34 cellular contexts compared by ENCODE assay signal in genomic region chr2:154898269-154898668, GRCh38.
DNase-seq lines count a peak whose midpoint lies in the region; ATAC-seq, FAIRE-seq and TF ChIP-seq lines count a peak whose summit lies in the region.
"Had no signal": no experiment of that assay in that cellular context is flagged by ENCODE, and none has a peak within 500 bp of the region (broad histone marks: within the 10 kb centered on the region; RNA-seq: fewer than 3 reads in every experiment).

No MANE protein-coding gene starts in this region.

- H3K79me2 ChIP-seq in HepG2 (ENCODE audit: insufficient read depth, low read length), result no peaks in the 10 kb centered on the region
- H3K79me2 ChIP-seq in K562 (ENCODE audit: control insufficient read depth, insufficient read depth, low read length), result no peaks in the 10 kb centered on the region

- FAIRE-seq in HepG2 (lab: Jason Lieb, UNC) (no peak), A549 (lab: Jason Lieb, UNC) (no peak), K562 (lab: Jason Lieb, UNC) (no peak)
- FAIRE-seq: A204.1, D721Med had no signal

- no peak overlapping the region for H3K4ac ChIP-seq in IMR-90 (ENCODE audit: low read depth, low read length)

- BruUV-seq in HepG2 (replicated peaks; lab: Mats Ljungman, UMichigan), result no TSS peak
- no TSS peak for BruUV-seq in IMR-90 (replicated peaks; lab: Mats Ljungman, UMichigan)
- no TSS peak for BruUV-seq in K562 (replicated peaks; lab: Mats Ljungman, UMichigan)

- H3K56ac ChIP-seq in IMR-90 (ENCODE audit: extremely low read depth, insufficient read depth, low read length), result no peak overlapping the region

- H4K8ac ChIP-seq in IMR-90 (ENCODE audit: low read depth in 2 of 2, low read length in 2 of 2), result no peak overlapping the region

- no peaks in the 10 kb centered on the region for H3K9me3 ChIP-seq in HepG2 (ENCODE audit: low read length)
- no peaks in the 10 kb centered on the region for H3K9me3 ChIP-seq in right lobe of liver
- no peaks in the 10 kb centered on the region for H3K9me3 ChIP-seq in A549
- peaks cover 3% of the 10 kb centered on the region for H3K9me3 ChIP-seq in IMR-90 (ENCODE audit: control insufficient read depth, insufficient read depth, low read length)
- H3K9me3 ChIP-seq in K562 (replicated peaks; ENCODE audit: control insufficient read depth, insufficient read depth, low read depth, low read length), result 0 out of 2 replicates have a peak, but pooled peaks cover 2% of the 10 kb centered on the region
- H3K9me3 ChIP-seq: BE2C; BLaER1; BLaER1 treated with 17β-estradiol and CSF1 and Interleukin-3, amounts not matched to agents 10 nM and 100 nM; Caco-2 had no signal

- dilution Hi-C loops in IMR-90 (cut with HindIII; ENCODE audit: low sequenced_read_pairs, unreplicated experiment), result no loop called here

- DNase-seq in HepG2 (ENCODE audit: low spot score) (no peak), right lobe of liver (no peak), A549 (ENCODE audit: low read depth in 1 of 2, low spot score in 1 of 2) (no peak), IMR-90 (no peak), K562 (ENCODE audit: extremely low read depth in 1 of 4, low spot score in 3 of 4) (no peak), NCI-H524 treated with DMSO at 0.1 percent for 48 hours (lab: John Stamatoyannopoulos, UW) (no peak)
- DNase-seq in stimulated activated CD4-positive, alpha-beta T cell treated with anti-CD3 and anti-CD28 coated beads, Interleukin-15, amount 100 ng/mL, for 24 hours, result no peak
- DNase-seq: 8988T; ACHN; AML-193; BE2C; C1 segment of cervical spinal cord; Caco-2; Calu3; CD4-positive, alpha-beta memory T cell; CD4-positive, alpha-beta T cell; CD4-positive, CD25-positive, alpha-beta regulatory T cell; CD8-positive, alpha-beta memory T cell; CD8-positive, alpha-beta T cell; COR-L47; DMS 273 treated with DMSO at 0.1 percent for 48 hours; DMS153; DMS53; DMS79; DMS79 treated with DMSO at 0.1 percent for 48 hours; DND-41; EL had no signal

- H3K4me2 ChIP-seq in HepG2 (ENCODE audit: low read depth, low read length) (no peak overlapping the region), A549 (no peak overlapping the region), IMR-90 (ENCODE audit: low read depth, low read length) (no peak overlapping the region), K562 (ENCODE audit: insufficient read depth, low read length) (no peak overlapping the region)
- H3K4me2 ChIP-seq: BLaER1; BLaER1 treated with 17β-estradiol and CSF1 and Interleukin-3, amounts not matched to agents 10 nM and 100 nM had no signal

- no peak for TF ChIP-seq POLR2A in HepG2 (IDR thresholded peaks at IDR 0.05; ENCODE audit: insufficient read depth in 1 of 2, low read depth in 2 of 2, low read length in 2 of 2)
- no peak for TF ChIP-seq POLR2A in right lobe of liver (IDR thresholded peaks at IDR 0.05)
- no peak for TF ChIP-seq POLR2A in A549 (IDR thresholded peaks at IDR 0.05; ENCODE audit: low read length)
- TF ChIP-seq POLR2A in IMR-90 (IDR thresholded peaks at IDR 0.05; ENCODE audit: low read depth, low read length), result no peak
- no peak for TF ChIP-seq POLR2A in K562 (conservative IDR thresholded peaks at IDR 0.05)

- no peak overlapping the region for H3K18ac ChIP-seq in IMR-90 (ENCODE audit: low read depth, low read length)

- no peaks in the 10 kb centered on the region for H4K20me1 ChIP-seq in HepG2 (ENCODE audit: insufficient read depth, low read length)
- no peaks in the 10 kb centered on the region for H4K20me1 ChIP-seq in IMR-90 (ENCODE audit: insufficient read depth, low read length)
- H4K20me1 ChIP-seq in K562 (replicated peaks; ENCODE audit: control insufficient read depth, insufficient read depth, low read length), result no peaks in the 10 kb centered on the region
- H4K20me1 ChIP-seq: BLaER1; BLaER1 treated with 17β-estradiol and CSF1 and Interleukin-3, amounts not matched to agents 10 nM and 100 nM had no signal

- no peak overlapping the region for H2AK5ac ChIP-seq in IMR-90 (ENCODE audit: low read depth, low read length)

- H2AFZ ChIP-seq in HepG2 (ENCODE audit: low read length), result no peak overlapping the region
- H2AFZ ChIP-seq in IMR-90 (replicated peaks; ENCODE audit: low read length, poor library complexity), result no peak overlapping the region
- no peak overlapping the region for H2AFZ ChIP-seq in K562 (ENCODE audit: low read depth, low read length)

- no peak overlapping the region for H2AK9ac ChIP-seq in IMR-90 (replicated peaks; ENCODE audit: low read depth, low read length, poor library complexity)

- H3K23ac ChIP-seq in IMR-90 (ENCODE audit: low read depth, low read length), result no peak overlapping the region

- H4K5ac ChIP-seq in IMR-90 (ENCODE audit: low read depth, low read length), result no peak overlapping the region

- H3K36me3 ChIP-seq in HepG2 (replicated peaks in 1 of 2; ENCODE audit: control insufficient read depth in 1 of 2, insufficient read depth in 2 of 2, low read length in 2 of 2) (no peaks in the 10 kb centered on the region), right lobe of liver (no peaks in the 10 kb centered on the region), IMR-90 (ENCODE audit: control insufficient read depth, insufficient read depth, low read length) (no peaks in the 10 kb centered on the region), K562 (ENCODE audit: control insufficient read depth, insufficient read depth, low read length) (no peaks in the 10 kb centered on the region)
- H3K36me3 ChIP-seq: BE2C; BLaER1; BLaER1 treated with 17β-estradiol and CSF1 and Interleukin-3, amounts not matched to agents 10 nM and 100 nM had no signal

- no peak overlapping the region for H3K4me3 ChIP-seq in HepG2 (replicated peaks in 1 of 3; ENCODE audit: insufficient read depth in 1 of 3, low read depth in 2 of 3, low read length in 3 of 3)
- no peak overlapping the region for H3K4me3 ChIP-seq in right lobe of liver
- no peak overlapping the region for H3K4me3 ChIP-seq in A549
- H3K4me3 ChIP-seq in IMR-90 (ENCODE audit: insufficient read depth, low read depth, low read length), result no peak overlapping the region
- H3K4me3 ChIP-seq in K562, result no peak overlapping the region
- H3K4me3 ChIP-seq: BLaER1; BLaER1 treated with 17β-estradiol and CSF1 and Interleukin-3, amounts not matched to agents 10 nM and 100 nM had no signal

- H2BK120ac ChIP-seq in IMR-90 (ENCODE audit: low read depth, low read length), result no peak overlapping the region

- H3K4me1 ChIP-seq in HepG2 (ENCODE audit: insufficient read depth, low read length) (no peaks in the 10 kb centered on the region), right lobe of liver (peaks cover 0 to 8% (median 0%) of the 10 kb centered on the region in 4 donors), A549 (no peaks in the 10 kb centered on the region), IMR-90 (ENCODE audit: control insufficient read depth, insufficient read depth, low read length) (no peaks in the 10 kb centered on the region), K562 (replicated peaks in 1 of 2; ENCODE audit: control insufficient read depth in 2 of 2, insufficient read depth in 2 of 2, low read length in 2 of 2) (no peaks in the 10 kb centered on the region)
- H3K4me1 ChIP-seq: BE2C; BLaER1; BLaER1 treated with 17β-estradiol and CSF1 and Interleukin-3, amounts not matched to agents 10 nM and 100 nM; Caco-2 had no signal

- no peak overlapping the region for H3K9ac ChIP-seq in HepG2 (ENCODE audit: insufficient read depth, low read depth, low read length)
- no peak overlapping the region for H3K9ac ChIP-seq in IMR-90 (ENCODE audit: low read depth, low read length)
- H3K9ac ChIP-seq in K562 (ENCODE audit: insufficient read depth in 1 of 2, low read depth in 2 of 2, low read length in 2 of 2), result no peak overlapping the region
- H3K9ac ChIP-seq: BLaER1; BLaER1 treated with 17β-estradiol and CSF1 and Interleukin-3, amounts not matched to agents 10 nM and 100 nM had no signal

- H4K91ac ChIP-seq in IMR-90 (ENCODE audit: insufficient read depth, low read depth, low read length), result no peak overlapping the region

- no peak overlapping the region for H2BK15ac ChIP-seq in IMR-90 (ENCODE audit: low read depth, low read length)

- no peaks in the 10 kb centered on the region for H3K27me3 ChIP-seq in HepG2 (ENCODE audit: control insufficient read depth in 1 of 2, insufficient read depth in 2 of 2, low read length in 2 of 2)
- no peaks in the 10 kb centered on the region for H3K27me3 ChIP-seq in right lobe of liver
- H3K27me3 ChIP-seq in IMR-90 (ENCODE audit: control insufficient read depth, insufficient read depth, low read length), result no peaks in the 10 kb centered on the region
- H3K27me3 ChIP-seq in K562 (ENCODE audit: control insufficient read depth in 2 of 2, insufficient read depth in 2 of 2, low read length in 2 of 2), result no peaks in the 10 kb centered on the region
- H3K27me3 ChIP-seq: BE2C; BLaER1; BLaER1 treated with 17β-estradiol and CSF1 and Interleukin-3, amounts not matched to agents 10 nM and 100 nM had no signal

- no peak overlapping the region for H3K27ac ChIP-seq in HepG2 (ENCODE audit: extremely low read length, insufficient read depth, low read length)
- no peak overlapping the region for H3K27ac ChIP-seq in right lobe of liver
- H3K27ac ChIP-seq in A549, result no peak overlapping the region
- no peak overlapping the region for H3K27ac ChIP-seq in IMR-90 (ENCODE audit: insufficient read depth, low read length)
- H3K27ac ChIP-seq in K562 (ENCODE audit: extremely low read depth, low read depth, low read length), result no peak overlapping the region
- H3K27ac ChIP-seq: 22Rv1; BLaER1; BLaER1 treated with 17β-estradiol and CSF1 and Interleukin-3, amounts not matched to agents 10 nM and 100 nM; C4-2B had no signal

- no peak overlapping the region for H3K14ac ChIP-seq in IMR-90 (replicated peaks; ENCODE audit: low read depth, low read length)

- no peak overlapping the region for H2BK5ac ChIP-seq in IMR-90 (ENCODE audit: low read depth, low read length, poor library complexity, severe bottlenecking)

- CTCF ChIA-PET in HepG2 (lab: Yijun Ruan, JAX; ENCODE audit: low intra/inter-chr PET ratio, low total read pairs), result no interaction called here
- CTCF ChIA-PET in A549 (lab: Yijun Ruan, JAX), result no interaction called here
- CTCF ChIA-PET in IMR-90 (lab: Yijun Ruan, JAX), result no interaction called here
- CTCF ChIA-PET in K562 (lab: Yijun Ruan, JAX; ENCODE audit: low intra/inter-chr PET ratio), result no interaction called here

- ATAC-seq in HepG2, result no peak
- no peak for ATAC-seq in right lobe of liver
- ATAC-seq in A549, result no peak
- no peak for ATAC-seq in IMR-90 (ENCODE audit: low read depth)
- ATAC-seq in K562, result no peak
- ATAC-seq in GM18870 (IDR thresholded peaks at IDR 0.05; ENCODE audit: unreplicated experiment), result no peak
- ATAC-seq: CD8-positive, alpha-beta T cell had no signal

- TF ChIP-seq RAD21 in HepG2 (CRISPR knock-in tag; IDR thresholded peaks at IDR 0.05) (no peak), A549 (conservative IDR thresholded peaks at IDR 0.05 in 1 of 2, IDR thresholded peaks at IDR 0.05 in 1 of 2) (no peak), IMR-90 (IDR thresholded peaks at IDR 0.05; ENCODE audit: low read length) (no peak), K562 (CRISPR knock-in tag; conservative IDR thresholded peaks at IDR 0.05 in 1 of 2, IDR thresholded peaks at IDR 0.05 in 1 of 2) (no peak)

- TF ChIP-seq CTCF in HepG2 (CRISPR knock-in tag; IDR thresholded peaks at IDR 0.05) (no peak), right lobe of liver (IDR thresholded peaks at IDR 0.05) (no peak), A549 (IDR thresholded peaks at IDR 0.05) (no peak), IMR-90 (conservative IDR thresholded peaks at IDR 0.05; ENCODE audit: low read depth, low read length) (no peak), K562 (IDR thresholded peaks at IDR 0.05 in 2 of 3, conservative IDR thresholded peaks at IDR 0.05 in 1 of 3; ENCODE audit: insufficient read depth in 2 of 3, low read depth in 1 of 3, low read length in 3 of 3) (no peak)

- POLR2A ChIA-PET in HepG2 (lab: Yijun Ruan, JAX), result no interaction called here
- POLR2A ChIA-PET in A549 (lab: Yijun Ruan, JAX), result no interaction called here
- POLR2A ChIA-PET in IMR-90 (lab: Charles Lee; ENCODE audit: unreplicated experiment), result no interaction called here
- POLR2A ChIA-PET in K562 (lab: Yijun Ruan, JAX), result no interaction called here

- H3K79me1 ChIP-seq in IMR-90 (ENCODE audit: low read depth in 1 of 2, low read length in 2 of 2), result no peaks in the 10 kb centered on the region

- no peak overlapping the region for H2BK20ac ChIP-seq in IMR-90 (ENCODE audit: low read depth, low read length)

- 1% methylated on average over 1 of the region's 1 CpG for WGBS in HepG2 (ENCODE audit: low lambda C conversion rate)
- WGBS in right lobe of liver (ENCODE audit: insufficient coverage, low coverage, low lambda C conversion rate, missing lambda C conversion rate), result 48% methylated on average over 1 of the region's 1 CpG
- WGBS in A549 (ENCODE audit: missing lambda C conversion rate), result 29% methylated on average over 1 of the region's 1 CpG
- WGBS in IMR-90 (ENCODE audit: extremely low coverage in 2 of 2, insufficient read length in 1 of 2), 2 experiments, result no CpG with 5 or more reads among the region's 1 CpG
- 4% methylated on average over 1 of the region's 1 CpG for WGBS in K562 (ENCODE audit: insufficient coverage, low coverage, missing lambda C conversion rate)

- H3K9me1 ChIP-seq in IMR-90 (ENCODE audit: insufficient read depth, low read length) (no peaks in the 10 kb centered on the region), K562 (ENCODE audit: control insufficient read depth, insufficient read depth, low read length) (no peaks in the 10 kb centered on the region)

- no peak for TF ChIP-seq EP300 in HepG2 (IDR thresholded peaks at IDR 0.05; ENCODE audit: low read depth in 2 of 2, low read length in 2 of 2)
- no peak for TF ChIP-seq EP300 in HepG2 (CRISPR knock-in tag; IDR thresholded peaks at IDR 0.05; ENCODE audit: borderline replicate concordance)
- TF ChIP-seq EP300 in A549 (IDR thresholded peaks at IDR 0.05), result no peak
- no peak for TF ChIP-seq EP300 in K562 (IDR thresholded peaks at IDR 0.05; ENCODE audit: low read length)

- in situ Hi-C loops in HepG2 (cut with HindIII; ENCODE audit: extremely low pct_ligation_motif_present, low pct_unique_long_range_greater_than_20kb) (no loop called here), IMR-90 (cut with MboI; ENCODE audit: low sequenced_read_pairs) (no loop called here), K562 (cut with MboI) (no loop called here)

- intact Hi-C loops in HepG2 (cut with micrococcal nuclease; ENCODE audit: unreplicated experiment), result no loop called here
- intact Hi-C loops in right lobe of liver (cut with DNase I), result no loop called here
- intact Hi-C loops in IMR-90 (cut with micrococcal nuclease), result no loop called here
- intact Hi-C loops in K562 (cut with micrococcal nuclease), result no loop called here

Comparison
In these comparisons a context has a peak if more than half of its experiments do, and no peak if none do; other contexts are left out.
1. Of the 241 proteins assayed by ChIP-seq in both HepG2 and K562: peak only in HepG2: MAFF and MAFK; only in K562: MAFG; in both: none; in neither: 238.